ENCODE assay signal across 11 cellular contexts in the genomic region with DNA sequence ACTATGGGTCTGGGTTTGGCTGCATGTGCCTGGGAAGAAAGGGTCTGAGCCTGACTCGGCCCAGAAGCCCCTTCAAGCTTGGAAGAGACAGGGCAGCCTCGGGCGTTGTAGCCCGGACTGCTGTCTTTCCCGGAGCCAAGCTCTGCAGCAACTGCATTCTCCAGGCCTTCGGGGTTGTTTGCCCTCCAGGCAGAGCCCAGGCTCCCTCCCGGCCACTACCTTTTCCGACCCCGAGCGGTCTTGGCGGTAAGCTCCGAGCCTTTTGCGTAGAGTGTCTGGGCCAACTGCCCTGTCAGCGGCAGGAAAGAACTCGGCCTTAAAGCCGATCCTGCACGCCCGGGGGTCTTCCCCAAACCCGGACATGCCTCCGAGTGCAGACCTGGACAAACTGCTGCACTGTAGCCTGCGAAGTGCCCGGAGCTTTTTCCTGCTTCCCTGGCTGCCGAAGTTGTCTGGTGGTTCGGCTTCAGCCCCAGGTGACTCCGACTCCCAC. TPM values are rescaled to one million over a fixed set of nuclear protein-coding genes. Genes with fewer than 3 reads are reported as not detected.
DNase-seq lines count a peak whose midpoint lies in the region; ATAC-seq and TF ChIP-seq lines count a peak whose summit lies in the region.
"Had no signal": no experiment of that assay in that cellular context is flagged by ENCODE, and none has a peak within 500 bp of the region (broad histone marks: within the 10 kb centered on the region; RNA-seq: fewer than 3 reads in every experiment).

No MANE protein-coding gene starts in this region.

- H3K9me3 Mint-ChIP-seq in activated naive CD8-positive, alpha-beta T cell treated with anti-CD3 and anti-CD28 coated beads, Interleukin-2, amount 50 U/mL, for 24 hours, result no peaks in the 10 kb centered on the region
- H3K9me3 Mint-ChIP-seq in naive thymus-derived CD8-positive, alpha-beta T cell, result peaks cover 0 to 7% (median 0%) of the 10 kb centered on the region in 9 donors
- 0 out of 2 replicates have a peak, but pooled peaks cover 3% of the 10 kb centered on the region for H3K9me3 Mint-ChIP-seq in HFFc6

- DNase-seq in NCI-H2227 (lab: John Stamatoyannopoulos, UW; ENCODE audit: unreplicated experiment) (peak; percentile 48), NCI-H2227 treated with DMSO at 0.1 percent for 48 hours (lab: John Stamatoyannopoulos, UW) (no peak), HAP-1 (ENCODE audit: low spot score in 2 of 2) (peak in 1 of 2 experiments; percentile 56), NCI-H2029 (lab: John Stamatoyannopoulos, UW) (no peak), HFFc6 (no peak)
- DNase-seq in activated naive CD8-positive, alpha-beta T cell treated with anti-CD3 and anti-CD28 coated beads, Interleukin-2, amount 50 U/mL, for 24 hours, result peak; percentile 18
- peak in 1 of 10 donors; percentile 10 for DNase-seq in naive thymus-derived CD8-positive, alpha-beta T cell
- DNase-seq: hippocampal formation, NCI-H2171 treated with DMSO at 0.1 percent for 48 hours had no signal

- POLR2A ChIA-PET in naive thymus-derived CD8-positive, alpha-beta T cell (lab: Charles Lee), result interaction anchor here (4.2 kb wide), 1 partner anchor 10 kb away, joined by 22 read pairs; the partner anchor contains the start of gene AATF

- no peaks in the 10 kb centered on the region; the same call in none of the 2 replicates for H3K4me1 ChIP-seq in HAP-1

- H3K4me3 ChIP-seq in HAP-1, result peak overlapping the region; percentile 54
- H3K4me3 ChIP-seq: A549 had no signal

- H3K36me3 ChIP-seq in HAP-1 (replicated peaks), result peaks cover 17% of the 10 kb centered on the region

- TF ChIP-seq CTCF in HFFc6 (IDR thresholded peaks at IDR 0.05), result no peak

- no peak overlapping the region for H3K4me3 Mint-ChIP-seq in activated naive CD8-positive, alpha-beta T cell treated with anti-CD3 and anti-CD28 coated beads, Interleukin-2, amount 50 U/mL, for 24 hours
- peak overlapping the region in 9 of 10 donors; percentile 37 to 87 (median 81) for H3K4me3 Mint-ChIP-seq in naive thymus-derived CD8-positive, alpha-beta T cell
- H3K4me3 Mint-ChIP-seq in HFFc6, result no peak overlapping the region

- H3K36me3 Mint-ChIP-seq in activated naive CD8-positive, alpha-beta T cell treated with anti-CD3 and anti-CD28 coated beads, Interleukin-2, amount 50 U/mL, for 24 hours (ENCODE audit: low read depth), result no peaks in the 10 kb centered on the region
- H3K36me3 Mint-ChIP-seq in naive thymus-derived CD8-positive, alpha-beta T cell, result peaks cover 0 to 9% (median 0%) of the 10 kb centered on the region in 3 donors
- H3K36me3 Mint-ChIP-seq in HFFc6 (ENCODE audit: low read depth), result no peaks in the 10 kb centered on the region

- H3K27me3 Mint-ChIP-seq in activated naive CD8-positive, alpha-beta T cell treated with anti-CD3 and anti-CD28 coated beads, Interleukin-2, amount 50 U/mL, for 24 hours, result peaks cover 80% of the 10 kb centered on the region
- peaks cover 44 to 84% (median 58%) of the 10 kb centered on the region in 5 donors for H3K27me3 Mint-ChIP-seq in naive thymus-derived CD8-positive, alpha-beta T cell
- peaks cover 81% of the 10 kb centered on the region for H3K27me3 Mint-ChIP-seq in HFFc6 (ENCODE audit: insufficient read depth)

- peaks cover 50% of the 10 kb centered on the region for H3K4me1 Mint-ChIP-seq in activated naive CD8-positive, alpha-beta T cell treated with anti-CD3 and anti-CD28 coated beads, Interleukin-2, amount 50 U/mL, for 24 hours
- peaks cover 25 to 80% (median 65%) of the 10 kb centered on the region in 4 donors for H3K4me1 Mint-ChIP-seq in naive thymus-derived CD8-positive, alpha-beta T cell
- H3K4me1 Mint-ChIP-seq in HFFc6 (ENCODE audit: low read depth), result peaks cover 10% of the 10 kb centered on the region; the same call in 1 of the 2 replicates

- no peaks in the 10 kb centered on the region for H3K27me3 ChIP-seq in HAP-1 (ENCODE audit: low read depth)

- H3K9me3 ChIP-seq in HAP-1, result no peaks in the 10 kb centered on the region
- H3K9me3 ChIP-seq: A549 had no signal

- in situ Hi-C loops in HAP-1 (cut with MboI; ENCODE audit: low sequenced_read_pairs), result no loop called here

- H3K27ac Mint-ChIP-seq in activated naive CD8-positive, alpha-beta T cell treated with anti-CD3 and anti-CD28 coated beads, Interleukin-2, amount 50 U/mL, for 24 hours, result peak overlapping the region; percentile 42
- H3K27ac Mint-ChIP-seq in naive thymus-derived CD8-positive, alpha-beta T cell, result peak overlapping the region in 2 of 10 donors; percentile 7 to 83
- no peak overlapping the region for H3K27ac Mint-ChIP-seq in HFFc6

- ATAC-seq in activated naive CD8-positive, alpha-beta T cell treated with anti-CD3 and anti-CD28 coated beads, Interleukin-2, amount 50 U/mL, for 24 hours, result no peak
- no peak for ATAC-seq in naive thymus-derived CD8-positive, alpha-beta T cell
- ATAC-seq in GM18520 (IDR thresholded peaks at IDR 0.05; ENCODE audit: unreplicated experiment), result no peak
- ATAC-seq: A549 had no signal

RNA-seq across cellular contexts. Expression of gene LHX1, which starts 1.3 kb away (rescaled TPM):
- total RNA-seq in naive thymus-derived CD8-positive, alpha-beta T cell, result not detected
- not detected for polyA plus RNA-seq in naive thymus-derived CD8-positive, alpha-beta T cell
- total RNA-seq in HFFc6 (2021; fragmentation: NEBNext Ultra II Directional; extraction: Animal tissue kit (Norgen Biotek cat#: 25700)), result under 1 TPM in 1 of 6 experiments, not detected in 5; 0.13 TPM

RNA-seq across cellular contexts. Expression of gene AATF, which starts 10.1 kb away (rescaled TPM):
- 10 to 100 TPM; 59.7 to 65.0 TPM for total RNA-seq in naive thymus-derived CD8-positive, alpha-beta T cell
- polyA plus RNA-seq in naive thymus-derived CD8-positive, alpha-beta T cell, result 10 to 100 TPM; 64.2 to 89.7 (median 69.9) TPM
- 10 to 100 TPM; 45.1 to 57.1 (median 52.7) TPM for total RNA-seq in HFFc6 (2021; fragmentation: NEBNext Ultra II Directional; extraction: Animal tissue kit (Norgen Biotek cat#: 25700))

Comparison
In these comparisons a context has a peak if more than half of its experiments do, and no peak if none do; other contexts are left out.
1. DNase-seq: peak in NCI-H2227 (single experiment) and activated naive CD8-positive, alpha-beta T cell treated with anti-CD3 and anti-CD28 coated beads, Interleukin-2, amount 50 U/mL, for 24 hours (single experiment); none in NCI-H2227 treated with DMSO at 0.1 percent for 48 hours (single experiment), NCI-H2029 (single experiment) and HFFc6 (single experiment).
2. H3K4me3 Mint-ChIP-seq: peak in naive thymus-derived CD8-positive, alpha-beta T cell (9 of 10); none in activated naive CD8-positive, alpha-beta T cell treated with anti-CD3 and anti-CD28 coated beads, Interleukin-2, amount 50 U/mL, for 24 hours (single experiment) and HFFc6 (single experiment).